In the genomic region with DNA sequence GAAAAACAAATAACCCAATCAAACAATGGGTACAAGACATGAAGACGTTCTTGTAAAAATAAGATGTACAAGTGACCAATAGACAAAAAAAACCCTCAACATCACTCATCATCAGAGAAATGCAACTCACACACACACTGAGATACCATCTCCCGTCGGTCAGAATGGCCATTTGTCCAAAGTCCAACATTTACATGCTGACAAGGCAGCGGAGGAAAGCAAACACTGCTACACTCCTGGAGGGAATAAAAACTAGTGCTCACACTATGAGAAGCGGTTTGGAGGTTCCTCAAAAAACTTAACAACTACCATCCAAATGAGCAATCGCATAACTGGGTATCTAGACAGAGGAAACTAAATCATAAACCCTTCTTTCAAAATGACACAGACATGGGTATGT, we compare ENCODE assay signal across 21 cellular contexts. TPM values are rescaled to one million over a fixed set of nuclear protein-coding genes. Genes with fewer than 3 reads are reported as not detected.
"Had no signal": no experiment of that assay in that cellular context is flagged by ENCODE, and none has a peak within 500 bp of the region (broad histone marks: within the 10 kb centered on the region; RNA-seq: fewer than 3 reads in every experiment).

No MANE protein-coding gene starts in this region.

RNA-seq across cellular contexts. Expression of a gene that starts 11.6 kb away (rescaled TPM):
- total RNA-seq: activated naive CD4-positive, alpha-beta T cell treated with anti-CD3 and anti-CD28 coated beads for 36 hours; activated naive CD4-positive, alpha-beta T cell treated with anti-CD3 and anti-CD28 coated beads, Interleukin-2, amount 50 U/mL, for 72 hours; activated naive CD8-positive, alpha-beta T cell treated with anti-CD3 and anti-CD28 coated beads for 36 hours; activated naive CD8-positive, alpha-beta T cell treated with anti-CD3 and anti-CD28 coated beads, Interleukin-2, amount 10 ng/mL, durations not matched to agents 7 days and 5 days; activated T-cell treated with anti-CD3 and anti-CD28 coated beads, Interleukin-2, amount 50 U/mL, for 4 hours; activated T-cell treated with anti-CD3 and anti-CD28 coated beads, Interleukin-2, amount 50 U/mL, for 72 hours; activated T-helper 1 cell treated with anti-CD3 and anti-CD28 coated beads, Interleukin-12 subunit alpha, Interleukin-12 subunit beta, Interleukin-2, Interleukin-4 antibody, amounts not matched to agents 30 ng/mL and 10 ng/mL and 1 ng/mL, durations not matched to agents 14 hours and 24 hours and 36 hours; activated T-helper 17 cell treated with anti-CD3 and anti-CD28 coated beads, Interleukin-2, amount 50 U/mL, for 72 hours; activated T-helper 2 cell treated with anti-CD3 and anti-CD28 coated beads, Interferon-gamma antibody, Interleukin-2, Interleukin-4, amounts not matched to agents 10 μg/mL and 5 μg/mL and 100 μg/mL, durations not matched to agents 14 hours and 24 hours and 36 hours; adrenal gland; aorta; ascending aorta; astrocyte; body of pancreas; breast epithelium; bronchial epithelial cell; cardiac muscle cell; cardiac septum; cerebellum; chondrocyte had no signal
- polyA plus RNA-seq: adipose tissue, adrenal gland, aorta, cardiac muscle cell had no signal
